In the genomic region with DNA sequence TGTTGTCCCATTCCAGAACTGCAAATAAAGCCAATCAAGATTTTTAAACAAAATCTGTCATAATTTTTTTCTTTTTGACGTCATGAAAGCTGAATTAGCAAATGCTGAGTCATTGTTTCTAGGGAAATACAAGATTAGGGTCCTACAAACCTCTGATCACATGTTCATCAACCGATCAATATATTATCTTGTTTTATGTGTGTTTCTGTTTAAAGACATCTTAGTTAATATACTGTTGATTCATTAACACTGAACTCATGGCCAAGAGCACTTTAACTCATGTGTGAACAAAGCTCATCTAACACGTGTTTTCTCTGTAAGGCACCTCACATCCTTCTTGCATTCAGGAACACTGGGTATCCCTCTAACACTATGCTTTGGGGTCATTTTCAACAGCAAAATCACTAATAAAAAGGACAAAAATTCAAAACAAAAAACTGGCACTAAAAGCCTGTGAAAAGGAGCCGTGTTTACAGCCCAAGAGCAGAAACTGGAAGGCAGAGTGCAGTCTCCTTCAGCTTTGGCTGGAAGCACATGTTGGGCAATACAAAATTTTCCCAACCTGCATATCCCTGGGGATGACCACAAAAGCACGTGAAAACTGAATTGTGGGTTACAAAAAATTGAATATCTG, we compare ENCODE assay signal across 13 cellular contexts.
DNase-seq lines count a peak whose midpoint lies in the region; ATAC-seq, FAIRE-seq and TF ChIP-seq lines count a peak whose summit lies in the region.
"Had no signal": no experiment of that assay in that cellular context is flagged by ENCODE, and none has a peak within 500 bp of the region (broad histone marks: within the 10 kb centered on the region; RNA-seq: fewer than 3 reads in every experiment).

No MANE protein-coding gene starts in this region.

- no peak overlapping the region for H2AK5ac ChIP-seq in H1 (ENCODE audit: low read depth, low read length)

- in situ Hi-C loops in KBM-7 (cut with MboI; ENCODE audit: low pct_unique_long_range_greater_than_20kb, low sequenced_read_pairs): loop anchor here (25.0 kb wide), 1 partner anchor 240 kb away; no protein-coding TSS in a partner anchor

- no peak overlapping the region for H3K56ac ChIP-seq in H1 (replicated peaks; ENCODE audit: insufficient read length, low read depth, low read length)

- no peaks in the 10 kb centered on the region for H3K9me3 ChIP-seq in H1 (ENCODE audit: insufficient read depth in 2 of 2, low read depth in 1 of 2, low read length in 1 of 2)
- H3K9me3 ChIP-seq in left lung: no peaks in the 10 kb centered on the region
- H3K9me3 ChIP-seq in suprapubic skin: no peaks in the 10 kb centered on the region

- H4K5ac ChIP-seq in H1 (ENCODE audit: insufficient read length, low read depth, low read length): no peak overlapping the region

- no peak for TF ChIP-seq CTCF in H1 (IDR thresholded peaks at IDR 0.05; ENCODE audit: control extremely low read depth in 1 of 3, insufficient read depth in 1 of 3, low read depth in 1 of 3, low read length in 3 of 3)
- no peak for TF ChIP-seq CTCF in left lung (IDR thresholded peaks at IDR 0.05)
- TF ChIP-seq CTCF in suprapubic skin (IDR thresholded peaks at IDR 0.05): no peak

- H3K4me3 Mint-ChIP-seq in activated CD4-positive, alpha-beta memory T cell treated with anti-CD3 and anti-CD28 coated beads for 36 hours: no peak overlapping the region
- H3K4me3 Mint-ChIP-seq: activated B cell treated with CpG ODN at 0.5 μM for 24 hours had no signal

- H3K79me1 ChIP-seq in H1 (ENCODE audit: low read depth, low read length): no peaks in the 10 kb centered on the region

- H3K27ac ChIP-seq in H1 (ENCODE audit: low read depth, low read length) (no peak overlapping the region), left lung (no peak overlapping the region), suprapubic skin (peak overlapping the region; percentile 2)
- H3K27ac ChIP-seq: RWPE1 had no signal

- TF ChIP-seq POLR2A in H1 (IDR thresholded peaks at IDR 0.05; ENCODE audit: control extremely low read depth in 1 of 2, low read depth in 2 of 2, low read length in 2 of 2) (no peak), suprapubic skin (IDR thresholded peaks at IDR 0.05) (no peak)

- H3K23me2 ChIP-seq in H1 (ENCODE audit: low read depth, low read length): no peaks in the 10 kb centered on the region; the same call in 1 of the 2 replicates

- H3K36me3 ChIP-seq in H1 (ENCODE audit: control insufficient read depth in 2 of 4, insufficient read depth in 4 of 4, low read length in 3 of 4) (no peaks in the 10 kb centered on the region), left lung (no peaks in the 10 kb centered on the region), suprapubic skin (peaks cover 3% of the 10 kb centered on the region)

- peaks cover 0 to 1% of the 10 kb centered on the region in 2 experiments for H4K20me1 ChIP-seq in H1 (replicated peaks in 1 of 2; ENCODE audit: control insufficient read depth in 1 of 2, insufficient read depth in 2 of 2, low read length in 2 of 2)

- DNase-seq in KBM-7 (peak; percentile 1), H1 (ENCODE audit: low read depth in 1 of 2, low spot score in 2 of 2) (no peak), left lung (no peak), suprapubic skin (ENCODE audit: low spot score in 2 of 2) (peak in 1 of 2 donors; percentile 69), NCI-H2196 treated with DMSO at 0.1 percent for 48 hours (lab: John Stamatoyannopoulos, UW; ENCODE audit: unreplicated experiment) (no peak), HK-2 (ENCODE audit: unreplicated experiment) (no peak)
- DNase-seq in activated CD4-positive, alpha-beta memory T cell treated with anti-CD3 and anti-CD28 coated beads for 36 hours: no peak
- DNase-seq in activated CD4-positive, alpha-beta T cell treated with anti-CD3 and anti-CD28 coated beads for 4 hours: no peak
- DNase-seq: activated B cell treated with CpG ODN at 0.5 μM for 24 hours; activated effector memory CD4-positive, alpha-beta T cell treated with Interleukin-2 at 50 U/mL for 16 hours; effector memory CD4-positive, alpha-beta T cell; NCI-H187 had no signal

- no peak for FAIRE-seq in H1 (lab: Jason Lieb, UNC)

- H3K23ac ChIP-seq in H1 (ENCODE audit: insufficient read length): no peak overlapping the region

- H3K27me3 Mint-ChIP-seq in activated CD4-positive, alpha-beta memory T cell treated with anti-CD3 and anti-CD28 coated beads for 36 hours: no peaks in the 10 kb centered on the region
- H3K27me3 Mint-ChIP-seq: activated B cell treated with CpG ODN at 0.5 μM for 24 hours had no signal

- H4K8ac ChIP-seq in H1 (ENCODE audit: extremely low read depth, insufficient read depth, low read length): no peak overlapping the region

- no peak overlapping the region for H2BK20ac ChIP-seq in H1 (ENCODE audit: low read length)

- TF ChIP-seq EP300 in H1 (IDR thresholded peaks at IDR 0.05; ENCODE audit: borderline replicate concordance in 1 of 2, low read depth in 2 of 2, low read length in 2 of 2): no peak
- no peak for TF ChIP-seq EP300 in suprapubic skin (IDR thresholded peaks at IDR 0.05)

- peak; percentile 47 for ATAC-seq in left lung

- no peak overlapping the region for H3K18ac ChIP-seq in H1 (ENCODE audit: extremely low read depth, low read length)

- no peak overlapping the region for H2BK120ac ChIP-seq in H1 (replicated peaks; ENCODE audit: low read depth, low read length)

- H3K4me1 ChIP-seq in H1 (replicated peaks in 1 of 4; ENCODE audit: control insufficient read depth in 3 of 4, insufficient read depth in 4 of 4, low read length in 3 of 4): peaks cover 7 to 26% (median 17%) of the 10 kb centered on the region in 4 experiments
- peaks cover 4 to 7% of the 10 kb centered on the region in 2 donors for H3K4me1 ChIP-seq in left lung
- H3K4me1 ChIP-seq in suprapubic skin: peaks cover 33% of the 10 kb centered on the region

- CTCF ChIA-PET in H1 (lab: Charles Lee; ENCODE audit: partially characterized antibody): interaction anchor here (1.1 to 2.9 kb wide), 10 partner anchors 11 to 559 kb away, joined by 3 to 15 read pairs (median 4); no protein-coding TSS in a partner anchor
- CTCF ChIA-PET in activated CD4-positive, alpha-beta memory T cell treated with anti-CD3 and anti-CD28 coated beads for 36 hours (lab: Charles Lee): interaction anchor here (0.6 to 2.9 kb wide), 9 partner anchors 12 to 607 kb away, joined by 3 to 16 read pairs (median 3); a partner anchor contains a TSS

- H3K14ac ChIP-seq in H1 (ENCODE audit: insufficient read length): no peak overlapping the region

- no peak overlapping the region for H2BK5ac ChIP-seq in H1 (ENCODE audit: low read depth, low read length)

- H3K79me2 ChIP-seq in H1 (ENCODE audit: control insufficient read depth in 1 of 2, insufficient read depth in 2 of 2, low read length in 2 of 2): no peaks in the 10 kb centered on the region

- POLR2A ChIA-PET in H1 (lab: Charles Lee; ENCODE audit: partially characterized antibody): interaction anchor here (1.2 kb wide), 2 partner anchors 105 to 242 kb away, joined by 3 to 4 read pairs; no protein-coding TSS in a partner anchor
- POLR2A ChIA-PET in activated CD4-positive, alpha-beta memory T cell treated with anti-CD3 and anti-CD28 coated beads for 36 hours (lab: Charles Lee): no interaction called here

- intact Hi-C loops in left lung (cut with DNase I): loop anchor here in 1 of 2 donors (5.0 kb wide), 1 partner anchor 225 kb away; no protein-coding TSS in a partner anchor
- intact Hi-C loops in activated CD4-positive, alpha-beta memory T cell treated with anti-CD3 and anti-CD28 coated beads for 36 hours (cut with micrococcal nuclease): loop anchor here (2.0 kb wide), 1 partner anchor 279 kb away; no protein-coding TSS in a partner anchor

- H3K4me3 ChIP-seq in H1 (ENCODE audit: extremely low read depth in 1 of 4, insufficient read depth in 2 of 4, low read depth in 3 of 4, low read length in 4 of 4) (no peak overlapping the region), left lung (no peak overlapping the region), suprapubic skin (no peak overlapping the region)

- H3K4ac ChIP-seq in H1 (replicated peaks; ENCODE audit: insufficient read length, low read depth, low read length): no peak overlapping the region

- H3K4me1 Mint-ChIP-seq in activated CD4-positive, alpha-beta memory T cell treated with anti-CD3 and anti-CD28 coated beads for 36 hours (ENCODE audit: low read depth): no peaks in the 10 kb centered on the region

- H3K4me2 ChIP-seq in H1 (ENCODE audit: insufficient read depth in 1 of 2, low read depth in 2 of 2, low read length in 2 of 2): no peak overlapping the region

- H3K9me3 Mint-ChIP-seq in activated CD4-positive, alpha-beta memory T cell treated with anti-CD3 and anti-CD28 coated beads for 36 hours: no peaks in the 10 kb centered on the region
- H3K9me3 Mint-ChIP-seq: activated B cell treated with CpG ODN at 0.5 μM for 24 hours had no signal

- H3K27ac Mint-ChIP-seq in activated CD4-positive, alpha-beta memory T cell treated with anti-CD3 and anti-CD28 coated beads for 36 hours: no peak overlapping the region
- H3K27ac Mint-ChIP-seq: activated B cell treated with CpG ODN at 0.5 μM for 24 hours had no signal

- H3K27me3 ChIP-seq in H1 (replicated peaks in 1 of 4; ENCODE audit: control insufficient read depth in 3 of 4, extremely low read depth in 1 of 4, insufficient read depth in 3 of 4, low read length in 3 of 4) (no peaks in the 10 kb centered on the region), left lung (no peaks in the 10 kb centered on the region), suprapubic skin (no peaks in the 10 kb centered on the region)

- 81% methylated on average over 5 of the region's 5 CpGs; no CpG with 5 or more reads in 1 of the 2 experiments for WGBS in H1 (ENCODE audit: extremely low coverage in 1 of 2, insufficient coverage in 1 of 2, insufficient read length in 1 of 2, insufficient replicate concordance in 2 of 2, low coverage in 1 of 2, low lambda C conversion rate in 2 of 2, missing lambda C conversion rate in 1 of 2), 2 experiments
- 29% methylated on average over 5 of the region's 5 CpGs for WGBS in suprapubic skin

- no peak for TF ChIP-seq RAD21 in H1 (IDR thresholded peaks at IDR 0.05 in 1 of 2, conservative IDR thresholded peaks at IDR 0.05 in 1 of 2; ENCODE audit: low read depth in 2 of 2, low read length in 2 of 2)

- H3K9ac ChIP-seq in H1 (replicated peaks in 1 of 4; ENCODE audit: extremely low read depth in 1 of 4, low read depth in 3 of 4, low read length in 3 of 4): peak overlapping the region in 1 of 4 experiments; percentile 31; a peak in 1 of 7 replicates

- H3K36me3 Mint-ChIP-seq in activated CD4-positive, alpha-beta memory T cell treated with anti-CD3 and anti-CD28 coated beads for 36 hours: peaks cover 7% of the 10 kb centered on the region

- H2BK12ac ChIP-seq in H1 (ENCODE audit: low read depth, low read length): no peak overlapping the region

- no peak overlapping the region for H4K91ac ChIP-seq in H1 (replicated peaks; ENCODE audit: insufficient read length, low read length)

- H2BK15ac ChIP-seq in H1 (ENCODE audit: low read length): no peak overlapping the region

- H2AFZ ChIP-seq in H1 (ENCODE audit: low read length): no peak overlapping the region

TF ChIP-seq in H1, 55 proteins besides CTCF, POLR2A, EP300 and RAD21:
- TF ChIP-seq ZNF274 (IDR thresholded peaks at IDR 0.05; ENCODE audit: borderline replicate concordance, extremely low read depth, low read length) (no peak), BACH1 (IDR thresholded peaks at IDR 0.05; ENCODE audit: low read length) (peak; percentile 91), MAFK (IDR thresholded peaks at IDR 0.05; ENCODE audit: low read depth, low read length) (peak; percentile 75)
